8 cellular contexts compared by ENCODE assay signal in the genomic region with DNA sequence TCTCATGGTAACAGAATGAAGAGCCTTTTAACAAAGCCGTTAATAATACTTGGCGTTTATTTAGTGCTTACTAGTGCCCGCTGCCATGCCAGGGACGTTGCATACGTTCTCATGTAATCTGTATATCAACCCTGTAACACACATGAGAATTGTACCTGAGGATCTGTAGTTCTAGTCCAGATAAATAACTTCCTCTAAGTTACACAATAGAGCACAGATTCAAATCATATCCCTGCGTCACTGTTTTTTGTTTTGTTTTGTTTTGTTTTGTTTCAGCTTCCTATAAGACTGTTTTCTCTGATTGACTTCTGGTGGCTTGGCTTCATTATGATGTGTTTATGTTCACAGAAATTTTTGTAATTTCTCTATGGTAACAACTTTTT. TPM values are rescaled to one million over a fixed set of nuclear protein-coding genes. Genes with fewer than 3 reads are reported as not detected.
DNase-seq lines count a peak whose midpoint lies in the region; ATAC-seq and TF ChIP-seq lines count a peak whose summit lies in the region.

No MANE protein-coding gene starts in this region.

- H3K36me3 ChIP-seq in OCI-LY7 (ENCODE audit: insufficient read depth, low read length) (peaks cover 84% of the 10 kb centered on the region), esophagus (ENCODE audit: control insufficient read depth in 2 of 2, insufficient read depth in 2 of 2, low read length in 1 of 2) (peaks cover 2 to 3% of the 10 kb centered on the region in 2 donors), psoas muscle (ENCODE audit: insufficient read depth in 1 of 2, low read depth in 1 of 2) (peaks cover 0 to 58% of the 10 kb centered on the region in 2 donors)

- intact Hi-C loops in OCI-LY7 (cut with micrococcal nuclease; ENCODE audit: unreplicated experiment) (loop anchor here (1.0 to 2.0 kb wide), 3 partner anchors 11 to 20 kb away; a partner anchor contains a TSS), psoas muscle (cut with DNase I) (loop anchor here in 1 of 2 donors (5.0 kb wide), 1 partner anchor 1992 kb away; no protein-coding TSS in a partner anchor)

- H2AFZ ChIP-seq in OCI-LY7 (ENCODE audit: low read length) = peak overlapping the region; percentile 93; the same call in 1 of the 2 replicates

- H3K27me3 ChIP-seq in esophagus (ENCODE audit: control insufficient read depth in 1 of 2, insufficient read depth in 2 of 2, low read length in 2 of 2) (no peaks in the 10 kb centered on the region), psoas muscle (ENCODE audit: insufficient read depth in 3 of 3, low read length in 2 of 3) (no peaks in the 10 kb centered on the region)

- DNase-seq in OCI-LY7 (ENCODE audit: low spot score) = peak; percentile 10
- no peak for DNase-seq in psoas muscle
- DNase-seq in kidney tubule cell (ENCODE audit: low spot score) = no peak
- no peak for DNase-seq in activated CD4-positive, alpha-beta T cell treated with anti-CD3 and anti-CD28 coated beads for 48 hours
- no peak for DNase-seq in NCI-H1417 (lab: John Stamatoyannopoulos, UW)

- TF ChIP-seq CTCF in OCI-LY7 (conservative IDR thresholded peaks at IDR 0.05; ENCODE audit: low read length) (no peak), psoas muscle (IDR thresholded peaks at IDR 0.05) (no peak)

- ATAC-seq in GM21528 (IDR thresholded peaks at IDR 0.05; ENCODE audit: low FRiP score, unreplicated experiment) (peak; percentile 14), psoas muscle (peak in 1 of 4 donors; percentile 10), GM18870 (IDR thresholded peaks at IDR 0.05; ENCODE audit: unreplicated experiment) (no peak)

- POLR2A ChIA-PET in OCI-LY7 (lab: Charles Lee) = interaction anchor here (0.6 to 4.5 kb wide), 9 partner anchors 9 to 980 kb away, joined by 3 to 64 read pairs (median 4); a partner anchor contains a TSS

- no peaks in the 10 kb centered on the region for H3K9me2 ChIP-seq in OCI-LY7 (ENCODE audit: insufficient read depth, low read length)

- peak overlapping the region; percentile 90 for H3K4me2 ChIP-seq in OCI-LY7 (ENCODE audit: low read length)

- 7 to 8% methylated on average over 6 of the region's 6 CpGs for WGBS in esophagus, 2 donors
- 11 to 12% (median 11%) methylated on average over 6 of the region's 6 CpGs for WGBS in psoas muscle, 3 donors

- BruUV-seq in OCI-LY7 (replicated peaks; lab: Mats Ljungman, UMichigan) = TSS peak; percentile 71

- CTCF ChIA-PET in OCI-LY7 (lab: Charles Lee; ENCODE audit: unreplicated experiment) = no interaction called here

- H3K4me1 ChIP-seq in OCI-LY7 (ENCODE audit: insufficient read depth, low read length, poor library complexity, severe bottlenecking) (peaks cover 36% of the 10 kb centered on the region), esophagus (ENCODE audit: control insufficient read depth in 2 of 2, insufficient read depth in 2 of 2, low read length in 1 of 2) (peaks cover 0 to 2% of the 10 kb centered on the region in 2 donors), psoas muscle (peaks cover 3% of the 10 kb centered on the region)

- H3K79me2 ChIP-seq in OCI-LY7 (ENCODE audit: insufficient read depth, low read depth, low read length) = peaks cover 69% of the 10 kb centered on the region

- peaks cover 5% of the 10 kb centered on the region; the same call in 1 of the 2 replicates for H4K20me1 ChIP-seq in OCI-LY7 (ENCODE audit: insufficient read depth, low read length)

- peak overlapping the region; percentile 73 for H3K4me3 ChIP-seq in OCI-LY7 (ENCODE audit: low read depth, low read length, poor library complexity, severe bottlenecking)
- H3K4me3 ChIP-seq in esophagus (ENCODE audit: low read depth in 1 of 2, low read length in 2 of 2) = peak overlapping the region; percentile 68 to 78
- H3K4me3 ChIP-seq in psoas muscle = peak overlapping the region; percentile 77

- H3K9me3 ChIP-seq in OCI-LY7 (ENCODE audit: low read length) (no peaks in the 10 kb centered on the region), esophagus (ENCODE audit: control insufficient read depth in 2 of 2, insufficient read depth in 1 of 2, low read depth in 1 of 2, low read length in 1 of 2) (no peaks in the 10 kb centered on the region), psoas muscle (no peaks in the 10 kb centered on the region)

- peak overlapping the region; percentile 48 for H3K27ac ChIP-seq in OCI-LY7 (ENCODE audit: low read depth, low read length, poor library complexity, severe bottlenecking)
- H3K27ac ChIP-seq in esophagus (ENCODE audit: low read depth in 2 of 2, low read length in 1 of 2) = peak overlapping the region in 1 of 2 donors; percentile 60
- H3K27ac ChIP-seq in psoas muscle = peak overlapping the region; percentile 74

RNA-seq across cellular contexts. Expression of a gene that starts 0.6 kb away (rescaled TPM):
- total RNA-seq in OCI-LY7 (2014; rRNA removed; shearing (Covaris generic)) = 8.6 and 10.8 TPM in 2 replicates
- total RNA-seq in OCI-LY7 (2022) = 7.6 and 8.4 TPM in 2 replicates
- polyA plus RNA-seq in esophagus = 1 to 10 TPM; 3.7 to 6.3 TPM
- total RNA-seq in psoas muscle = 1 to 10 TPM in 3 of 4 donors, under 1 TPM in 1; 0.96 to 3.1 (median 1.7) TPM
- 1 to 10 TPM; 1.7 to 7.1 (median 3.1) TPM for polyA plus RNA-seq in psoas muscle

RNA-seq across cellular contexts. Expression of a gene that starts 16.7 kb away (rescaled TPM):
- 16.6 and 20.7 TPM in 2 replicates for total RNA-seq in OCI-LY7 (2014; rRNA removed; shearing (Covaris generic))
- 22.3 and 25.1 TPM in 2 replicates for total RNA-seq in OCI-LY7 (2022)
- polyA plus RNA-seq in esophagus = 1 to 10 TPM; 1.7 to 2.7 TPM
- 10 to 100 TPM in 2 of 4 donors, 1 to 10 TPM in 2; 7.7 to 12.5 (median 9.2) TPM for total RNA-seq in psoas muscle
- 1 to 10 TPM; 1.6 to 8.2 (median 3.1) TPM for polyA plus RNA-seq in psoas muscle

RNA-seq across cellular contexts. Expression of a gene that starts 44.6 kb away (rescaled TPM):
- 2.6 and 4.9 TPM in 2 replicates for total RNA-seq in OCI-LY7 (2014; rRNA removed; shearing (Covaris generic))
- total RNA-seq in OCI-LY7 (2022) (3.1 and 3.2 TPM in 2 replicates), psoas muscle (under 1 TPM in 3 of 4 donors, not detected in 1; 0.14 to 0.48 (median 0.30) TPM)
- polyA plus RNA-seq in esophagus (1 to 10 TPM; 1.8 to 3.0 TPM), psoas muscle (under 1 TPM; 0.31 to 0.35 (median 0.31) TPM)
